Comparison of ENCODE assay signal across 20 cellular contexts in genomic region chr4:139934786-139935330, GRCh38.
DNase-seq lines count a peak whose midpoint lies in the region; ATAC-seq, FAIRE-seq and TF ChIP-seq lines count a peak whose summit lies in the region.
"Had no signal": no experiment of that assay in that cellular context is flagged by ENCODE, and none has a peak within 500 bp of the region (broad histone marks: within the 10 kb centered on the region; RNA-seq: fewer than 3 reads in every experiment).

No MANE protein-coding gene starts in this region.

- no peak overlapping the region for H3K4me3 ChIP-seq in HepG2 (replicated peaks in 1 of 3; ENCODE audit: insufficient read depth in 1 of 3, low read depth in 2 of 3, low read length in 3 of 3)
- no peak overlapping the region for H3K4me3 ChIP-seq in neuronal stem cell (ENCODE audit: low read length in 2 of 2)
- H3K4me3 ChIP-seq: GM12878, K562 had no signal

- H3K4me2 ChIP-seq in HepG2 (ENCODE audit: low read depth, low read length) (no peak overlapping the region), neuronal stem cell (ENCODE audit: insufficient read depth, low read length, poor library complexity, severe bottlenecking) (no peak overlapping the region)

- CTCF ChIA-PET in HepG2 (lab: Yijun Ruan, JAX; ENCODE audit: low intra/inter-chr PET ratio, low total read pairs): no interaction called here

- no peak for TF ChIP-seq POLR2A in HepG2 (IDR thresholded peaks at IDR 0.05; ENCODE audit: insufficient read depth in 1 of 2, low read depth in 2 of 2, low read length in 2 of 2)

- in situ Hi-C loops in HepG2 (cut with HindIII; ENCODE audit: extremely low pct_ligation_motif_present, low pct_unique_long_range_greater_than_20kb): no loop called here

- no peak overlapping the region for H2BK12ac ChIP-seq in neuronal stem cell (ENCODE audit: low read length)

- TF ChIP-seq CTCF in HepG2 (CRISPR knock-in tag; IDR thresholded peaks at IDR 0.05): no peak

- H2BK120ac ChIP-seq in neuronal stem cell (ENCODE audit: low read depth, low read length): no peak overlapping the region

- no peaks in the 10 kb centered on the region for H4K20me1 ChIP-seq in HepG2 (ENCODE audit: insufficient read depth, low read length)

- POLR2A ChIA-PET in HepG2 (lab: Yijun Ruan, JAX): no interaction called here

- no peak overlapping the region for H3K9ac ChIP-seq in HepG2 (ENCODE audit: insufficient read depth, low read depth, low read length)
- no peak overlapping the region for H3K9ac ChIP-seq in neuronal stem cell (ENCODE audit: low read depth, low read length, poor library complexity)

- no peak for TF ChIP-seq RAD21 in HepG2 (CRISPR knock-in tag; IDR thresholded peaks at IDR 0.05)

- DNase-seq in NCI-H82 (lab: John Stamatoyannopoulos, UW): peak; percentile 74
- no peak for DNase-seq in NCI-H82 treated with DMSO at 0.1 percent for 48 hours (lab: John Stamatoyannopoulos, UW; ENCODE audit: unreplicated experiment)
- peak; percentile 43 for DNase-seq in NCI-H2196 (lab: John Stamatoyannopoulos, UW; ENCODE audit: unreplicated experiment)
- no peak for DNase-seq in AG08395 (ENCODE audit: low spot score)
- no peak for DNase-seq in HepG2 (ENCODE audit: low spot score)
- DNase-seq in neuronal stem cell (ENCODE audit: low spot score): no peak
- DNase-seq in iPS-NIHi11 (ENCODE audit: low spot score): no peak
- DNase-seq: activated CD4-positive, CD25-positive, alpha-beta regulatory T cell; activated CD8-positive, alpha-beta memory T cell treated with anti-CD3 and anti-CD28 coated beads, Interleukin-2, amount 10 ng/mL, durations not matched to agents 7 days and 5 days; activated gamma-delta T cell; amygdala; CD8-positive, alpha-beta T cell; Right ventricle myocardium superior; stimulated activated CD4-positive, alpha-beta T cell treated with anti-CD3 and anti-CD28 coated beads, Interleukin-15, amount 100 ng/mL, for 24 hours; stimulated activated naive CD8-positive, alpha-beta T cell treated with anti-CD3 and anti-CD28 coated beads, Interleukin-15, amount 100 ng/mL, for 72 hours; T-helper 17 cell had no signal

- H3K4ac ChIP-seq in neuronal stem cell (ENCODE audit: low read length): no peak overlapping the region

- H3K27ac ChIP-seq in HepG2 (ENCODE audit: extremely low read length, insufficient read depth, low read length) (no peak overlapping the region), neuronal stem cell (replicated peaks; ENCODE audit: low read length) (no peak overlapping the region)

- H3K27me3 ChIP-seq in HepG2 (ENCODE audit: control insufficient read depth in 1 of 2, insufficient read depth in 2 of 2, low read length in 2 of 2): peaks cover 0 to 7% of the 10 kb centered on the region in 2 experiments; a peak in 2 of 5 replicates
- no peaks in the 10 kb centered on the region for H3K27me3 ChIP-seq in neuronal stem cell (ENCODE audit: control insufficient read depth in 3 of 3, insufficient read depth in 3 of 3, low read depth in 1 of 3, low read length in 3 of 3)

- no peak overlapping the region for H3K14ac ChIP-seq in neuronal stem cell (ENCODE audit: low read length)

- intact Hi-C loops in HepG2 (cut with micrococcal nuclease; ENCODE audit: unreplicated experiment): no loop called here

- no peak overlapping the region for H4K91ac ChIP-seq in neuronal stem cell (ENCODE audit: low read depth, low read length, poor library complexity)

- H3K18ac ChIP-seq in neuronal stem cell (ENCODE audit: low read length): no peak overlapping the region

- H3K9me3 ChIP-seq in HepG2 (ENCODE audit: low read length) (no peaks in the 10 kb centered on the region), neuronal stem cell (replicated peaks in 1 of 2; ENCODE audit: control insufficient read depth in 2 of 2, insufficient read depth in 1 of 2, low read depth in 1 of 2, low read length in 2 of 2) (no peaks in the 10 kb centered on the region)

- H3K79me1 ChIP-seq in neuronal stem cell (ENCODE audit: low read depth, low read length): no peaks in the 10 kb centered on the region

- ATAC-seq in esophagus mucosa: peak; percentile 45
- no peak for ATAC-seq in HepG2
- ATAC-seq: activated CD8-positive, alpha-beta memory T cell treated with anti-CD3 and anti-CD28 coated beads, Interleukin-2, amount 10 ng/mL, durations not matched to agents 7 days and 5 days; CD8-positive, alpha-beta T cell; GM12878; K562; stimulated activated naive CD8-positive, alpha-beta T cell treated with anti-CD3 and anti-CD28 coated beads, Interleukin-15, amount 100 ng/mL, for 72 hours; T-helper 17 cell had no signal

- no TSS peak for BruUV-seq in HepG2 (replicated peaks; lab: Mats Ljungman, UMichigan)

- TF ChIP-seq EP300 in HepG2 (IDR thresholded peaks at IDR 0.05; ENCODE audit: low read depth in 2 of 2, low read length in 2 of 2) (no peak), HepG2 (CRISPR knock-in tag; IDR thresholded peaks at IDR 0.05; ENCODE audit: borderline replicate concordance) (no peak)

- H2BK5ac ChIP-seq in neuronal stem cell (ENCODE audit: low read length): no peak overlapping the region

- H3K23ac ChIP-seq in neuronal stem cell (ENCODE audit: low read depth, low read length, poor library complexity): no peak overlapping the region

- H3K79me2 ChIP-seq in HepG2 (ENCODE audit: insufficient read depth, low read length): no peaks in the 10 kb centered on the region

- FAIRE-seq in HepG2 (lab: Jason Lieb, UNC): no peak
- FAIRE-seq: endothelial cell of umbilical vein, GM12878, K562 had no signal

- WGBS in HepG2 (ENCODE audit: low lambda C conversion rate): 67% methylated on average over 4 of the region's 4 CpGs
- WGBS in neuronal stem cell (ENCODE audit: extremely low coverage in 2 of 2, insufficient read length in 2 of 2, insufficient replicate concordance in 1 of 2), 2 donors: no CpG with 5 or more reads among the region's 4 CpGs

- H3K4me1 ChIP-seq in HepG2 (ENCODE audit: insufficient read depth, low read length) (peaks cover 14% of the 10 kb centered on the region), neuronal stem cell (ENCODE audit: control insufficient read depth in 2 of 2, insufficient read depth in 1 of 2, low read depth in 1 of 2, low read length in 2 of 2) (peaks cover 0 to 2% of the 10 kb centered on the region in 2 donors)

- H2AK5ac ChIP-seq in neuronal stem cell (ENCODE audit: low read depth, low read length): no peak overlapping the region

- H2AFZ ChIP-seq in HepG2 (ENCODE audit: low read length): no peak overlapping the region
- no peak overlapping the region for H2AFZ ChIP-seq in neuronal stem cell (ENCODE audit: low read length)

- no peaks in the 10 kb centered on the region for H3K36me3 ChIP-seq in HepG2 (replicated peaks in 1 of 2; ENCODE audit: control insufficient read depth in 1 of 2, insufficient read depth in 2 of 2, low read length in 2 of 2)
- H3K36me3 ChIP-seq in neuronal stem cell (replicated peaks in 1 of 2; ENCODE audit: control insufficient read depth in 2 of 2, insufficient read depth in 2 of 2, low read length in 2 of 2): no peaks in the 10 kb centered on the region

- H2BK15ac ChIP-seq in neuronal stem cell (ENCODE audit: low read length): no peak overlapping the region

- no peak overlapping the region for H4K8ac ChIP-seq in neuronal stem cell (ENCODE audit: low read depth, low read length)

TF ChIP-seq in HepG2, 621 proteins besides CTCF, POLR2A, EP300 and RAD21 (continues in another document):
- TF ChIP-seq ZNF770 (CRISPR knock-in tag; IDR thresholded peaks at IDR 0.05) (no peak), ATF5 (CRISPR knock-in tag; IDR thresholded peaks at IDR 0.05; ENCODE audit: low read depth) (no peak), ARNT (IDR thresholded peaks at IDR 0.05) (no peak), REL (CRISPR knock-in tag; conservative IDR thresholded peaks at IDR 0.05) (no peak), NR2F6 (IDR thresholded peaks at IDR 0.05) (no peak), NR2F6 (CRISPR knock-in tag; IDR thresholded peaks at IDR 0.05) (no peak), PRDM4 (CRISPR knock-in tag; IDR thresholded peaks at IDR 0.05; ENCODE audit: borderline replicate concordance) (no peak), ZNF773 (CRISPR knock-in tag; IDR thresholded peaks at IDR 0.05; ENCODE audit: borderline replicate concordance) (no peak), ZNF335 (CRISPR knock-in tag; IDR thresholded peaks at IDR 0.05) (no peak)

Comparison
In these comparisons a context has a peak if more than half of its experiments do, and no peak if none do; other contexts are left out.
1. DNase-seq: peak in NCI-H82 (single experiment) and NCI-H2196 (single experiment); none in NCI-H82 treated with DMSO at 0.1 percent for 48 hours (single experiment), AG08395 (single experiment), HepG2 (single experiment), neuronal stem cell (single experiment) and iPS-NIHi11 (single experiment).